1 cellular context compared by ENCODE assay signal in the genomic region with DNA sequence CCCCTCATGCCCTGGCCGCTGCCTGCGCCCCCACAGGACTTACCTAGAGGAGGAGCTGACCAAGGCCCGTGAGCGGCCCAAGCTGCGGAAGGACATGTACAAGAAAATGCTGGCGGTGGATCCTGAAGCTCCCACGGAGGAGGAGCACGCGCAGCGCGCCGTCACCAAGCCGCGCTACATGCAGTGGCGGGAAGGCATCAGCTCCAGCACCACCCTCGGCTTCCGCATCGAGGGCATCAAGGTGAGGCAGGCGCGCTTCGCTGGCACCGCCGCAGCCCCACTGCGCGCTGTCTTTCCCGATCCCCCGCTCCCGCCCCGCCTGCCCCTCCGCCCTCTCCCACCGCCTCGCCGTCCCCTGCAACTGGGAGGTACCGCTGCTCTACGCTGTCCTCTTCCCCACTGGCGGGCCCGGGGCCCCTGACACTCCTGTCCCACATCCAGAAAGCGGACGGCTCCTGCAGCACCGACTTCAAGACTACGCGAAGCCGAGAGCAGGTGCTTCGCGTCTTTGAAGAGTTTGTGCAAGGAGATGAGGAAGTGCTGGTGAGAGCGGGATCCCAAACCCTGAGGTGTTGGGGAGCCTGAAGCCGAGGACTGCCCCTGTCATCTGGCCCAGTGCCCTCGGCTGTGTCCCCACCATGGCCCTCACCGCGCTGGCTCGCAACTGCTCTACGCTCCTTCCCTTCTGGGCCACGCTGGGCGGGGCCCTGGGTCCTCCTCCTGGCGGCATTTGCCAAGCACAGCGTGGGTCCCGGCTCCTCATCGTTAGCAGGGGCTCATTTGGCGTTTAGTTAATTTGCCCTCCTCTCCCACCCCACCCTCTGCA.
A peak's percentile ranks its signal among the peaks of the same experiment; 100 is the strongest.
TF ChIP-seq lines count a peak whose summit lies in the region.

No MANE protein-coding gene starts in this region.

TF ChIP-seq in K562, 482 proteins besides CTCF, POLR2A, EP300 and RAD21:
- TF ChIP-seq ZKSCAN1 (IDR thresholded peaks at IDR 0.05; ENCODE audit: low read depth, low read length), result peak; percentile 85
- peak; percentile 37 for TF ChIP-seq POLR2G (IDR thresholded peaks at IDR 0.05; ENCODE audit: low read depth, low read length)
- TF ChIP-seq PCBP1 (IDR thresholded peaks at IDR 0.05; ENCODE audit: low read depth, low read length, poor library complexity, severe bottlenecking), result peak; percentile 30
- peak; percentile 14 for TF ChIP-seq RBM22 (IDR thresholded peaks at IDR 0.05; ENCODE audit: low read depth, low read length, poor library complexity, severe bottlenecking)
- TF ChIP-seq ZBTB33 (CRISPR knock-in tag; IDR thresholded peaks at IDR 0.05), result peak; percentile 87
- TF ChIP-seq, protein P1, sequence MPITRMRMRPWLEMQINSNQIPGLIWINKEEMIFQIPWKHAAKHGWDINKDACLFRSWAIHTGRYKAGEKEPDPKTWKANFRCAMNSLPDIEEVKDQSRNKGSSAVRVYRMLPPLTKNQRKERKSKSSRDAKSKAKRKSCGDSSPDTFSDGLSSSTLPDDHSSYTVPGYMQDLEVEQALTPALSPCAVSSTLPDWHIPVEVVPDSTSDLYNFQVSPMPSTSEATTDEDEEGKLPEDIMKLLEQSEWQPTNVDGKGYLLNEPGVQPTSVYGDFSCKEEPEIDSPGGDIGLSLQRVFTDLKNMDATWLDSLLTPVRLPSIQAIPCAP (CRISPR knock-in tag; IDR thresholded peaks at IDR 0.05; ENCODE audit: borderline replicate concordance), result no peak
